8 cellular contexts compared by ENCODE assay signal in genomic region chr2:53786371-53787254, GRCh38. TPM values are rescaled to one million over a fixed set of nuclear protein-coding genes. Genes with fewer than 3 reads are reported as not detected.
DNase-seq lines count a peak whose midpoint lies in the region; ATAC-seq lines count a peak whose summit lies in the region.

Gene ASB3, minus strand, starts transcription at chr2:53786953. Its CDS starts 21,381 bp downstream, at chr2:53765572.
Gene ERLEC1, plus strand, starts transcription at chr2:53787044. Its CDS starts 167 bp downstream, at chr2:53787211.

- CTCF ChIA-PET in activated CD8-positive, alpha-beta memory T cell treated with anti-CD3 and anti-CD28 coated beads, Interleukin-2, amount 10 ng/mL, durations not matched to agents 7 days and 5 days (lab: Charles Lee): interaction anchor here (1.8 to 2.8 kb wide), 3 partner anchors 10 to 19 kb away, joined by 3 to 16 read pairs (median 5); partner anchors contain the start of gene CHAC2

- no peak within 1 kb of the TSS for H4K8ac ChIP-seq in mesendoderm (ENCODE audit: low read depth, low read length)

- peak within 1 kb of the TSS; percentile 41 for H3K4ac ChIP-seq in mesendoderm (ENCODE audit: low read depth, low read length)

- peaks cover 16% of the 10 kb centered on the region for H3K4me1 ChIP-seq in endocrine pancreas (ENCODE audit: control insufficient read depth, insufficient read depth, low read length)
- no peaks in the 10 kb centered on the region for H3K4me1 ChIP-seq in mesendoderm (ENCODE audit: control insufficient read depth, low read depth, low read length)

- H3K4me1 Mint-ChIP-seq in activated CD8-positive, alpha-beta memory T cell treated with anti-CD3 and anti-CD28 coated beads, Interleukin-2, amount 10 ng/mL, durations not matched to agents 7 days and 5 days: peaks cover 47% of the 10 kb centered on the region

- H3K27ac ChIP-seq in mesendoderm (ENCODE audit: low read depth, low read length): peak within 1 kb of the TSS; percentile 79

- no peaks in the 10 kb centered on the region for H3K9me3 Mint-ChIP-seq in activated CD8-positive, alpha-beta memory T cell treated with anti-CD3 and anti-CD28 coated beads, Interleukin-2, amount 10 ng/mL, durations not matched to agents 7 days and 5 days (ENCODE audit: low read depth)

- H2AK5ac ChIP-seq in mesendoderm (ENCODE audit: low read length): no peak within 1 kb of the TSS

- H3K4me2 ChIP-seq in mesendoderm (ENCODE audit: low read length): peak within 1 kb of the TSS; percentile 92

- H3K9me3 ChIP-seq in endocrine pancreas (ENCODE audit: control insufficient read depth, low read length): no peaks in the 10 kb centered on the region

- ATAC-seq in GM21367 (IDR thresholded peaks at IDR 0.05; ENCODE audit: unreplicated experiment): peak; percentile 92
- ATAC-seq in activated CD8-positive, alpha-beta memory T cell treated with anti-CD3 and anti-CD28 coated beads, Interleukin-2, amount 10 ng/mL, durations not matched to agents 7 days and 5 days: peak; percentile 94

- H3K79me1 ChIP-seq in mesendoderm (ENCODE audit: low read length): peaks cover 12% of the 10 kb centered on the region

- H3K27me3 ChIP-seq in endocrine pancreas (ENCODE audit: control insufficient read depth, insufficient read depth, low read length): no peaks in the 10 kb centered on the region
- no peaks in the 10 kb centered on the region for H3K27me3 ChIP-seq in mesendoderm (ENCODE audit: insufficient read depth, low read length, poor library complexity)

- peaks cover 17% of the 10 kb centered on the region for H3K36me3 Mint-ChIP-seq in activated CD8-positive, alpha-beta memory T cell treated with anti-CD3 and anti-CD28 coated beads, Interleukin-2, amount 10 ng/mL, durations not matched to agents 7 days and 5 days

- H3K27ac Mint-ChIP-seq in activated CD8-positive, alpha-beta memory T cell treated with anti-CD3 and anti-CD28 coated beads, Interleukin-2, amount 10 ng/mL, durations not matched to agents 7 days and 5 days: peak within 1 kb of the TSS; percentile 94

- peak within 1 kb of the TSS; percentile 99 for H3K4me3 ChIP-seq in endocrine pancreas (ENCODE audit: control insufficient read depth, insufficient read depth, low read length)
- peak within 1 kb of the TSS; percentile 94 for H3K4me3 ChIP-seq in mesendoderm (ENCODE audit: low read length)

- peak; percentile 54 for DNase-seq in COLO829 (ENCODE audit: low spot score)
- peak; percentile 92 for DNase-seq in HT1080 (ENCODE audit: low read depth)
- DNase-seq in NOMO-1 treated with dmso at 0.1 percent for 144 hours (lab: John Stamatoyannopoulos, UW; ENCODE audit: unreplicated experiment): peak; percentile 83
- DNase-seq in activated CD8-positive, alpha-beta memory T cell treated with anti-CD3 and anti-CD28 coated beads, Interleukin-2, amount 10 ng/mL, durations not matched to agents 7 days and 5 days: peak; percentile 96
- peak; percentile 97 for DNase-seq in mesendoderm
- DNase-seq in stimulated activated CD8-positive, alpha-beta memory T cell treated with anti-CD3 and anti-CD28 coated beads, Interleukin-15, amount 100 ng/mL, for 1 hour (ENCODE audit: low read depth): peak; percentile 78

- H2BK120ac ChIP-seq in mesendoderm (ENCODE audit: low read depth, low read length): no peak within 1 kb of the TSS

- H2BK15ac ChIP-seq in mesendoderm (replicated peaks; ENCODE audit: low read depth): no peak within 1 kb of the TSS

- no peaks in the 10 kb centered on the region for H3K36me3 ChIP-seq in endocrine pancreas (ENCODE audit: control insufficient read depth, insufficient read depth, low read length)
- no peaks in the 10 kb centered on the region for H3K36me3 ChIP-seq in mesendoderm (ENCODE audit: control insufficient read depth, insufficient read depth, low read length)

- peaks cover 41% of the 10 kb centered on the region for H3K79me2 ChIP-seq in mesendoderm (ENCODE audit: control insufficient read depth, insufficient read depth, low read length)

- no CpG with 5 or more reads among the region's 76 CpGs for WGBS in mesendoderm (ENCODE audit: extremely low coverage, insufficient coverage, low lambda C conversion rate)

- H3K18ac ChIP-seq in mesendoderm (ENCODE audit: low read length): peak within 1 kb of the TSS; percentile 45

- peak within 1 kb of the TSS; percentile 100 for H3K4me3 Mint-ChIP-seq in activated CD8-positive, alpha-beta memory T cell treated with anti-CD3 and anti-CD28 coated beads, Interleukin-2, amount 10 ng/mL, durations not matched to agents 7 days and 5 days

- peak within 1 kb of the TSS; percentile 79 for H2BK5ac ChIP-seq in mesendoderm (ENCODE audit: low read length)

- H3K23ac ChIP-seq in mesendoderm (ENCODE audit: low read length): no peak within 1 kb of the TSS

- H4K5ac ChIP-seq in mesendoderm (ENCODE audit: low read length): no peak within 1 kb of the TSS

- H3K27me3 Mint-ChIP-seq in activated CD8-positive, alpha-beta memory T cell treated with anti-CD3 and anti-CD28 coated beads, Interleukin-2, amount 10 ng/mL, durations not matched to agents 7 days and 5 days: no peaks in the 10 kb centered on the region

- H3K56ac ChIP-seq in mesendoderm (ENCODE audit: low read length): peak within 1 kb of the TSS; percentile 99

- H3K9ac ChIP-seq in endocrine pancreas (ENCODE audit: control insufficient read depth, insufficient read depth, low read length) (peak within 1 kb of the TSS; percentile 80), mesendoderm (ENCODE audit: low read length) (peak within 1 kb of the TSS; percentile 91)

RNA-seq across cellular contexts. Expression of gene ASB3, which starts in this region (rescaled TPM):
- 16.0 and 16.4 TPM in 2 replicates for total RNA-seq in HT1080 (2014; rRNA removed; shearing (Covaris generic))
- polyA plus RNA-seq in HT1080 (2015; cell fraction: cytosol; rRNA removed): 10.5 and 14.4 TPM in 2 replicates
- polyA plus RNA-seq in HT1080 (2015; cell fraction: nucleus; rRNA removed): 31.4 and 32.9 TPM in 2 replicates
- 10 to 100 TPM; 27.6 to 30.1 TPM for total RNA-seq in activated CD8-positive, alpha-beta memory T cell treated with anti-CD3 and anti-CD28 coated beads, Interleukin-2, amount 10 ng/mL, durations not matched to agents 7 days and 5 days
- 20.5 TPM for polyA plus RNA-seq in mesendoderm (2013, experiment 1 of 2)
- polyA plus RNA-seq in mesendoderm (2013, experiment 2 of 2): 19.6 TPM

RNA-seq across cellular contexts. Expression of gene ERLEC1, which starts in this region (rescaled TPM):
- 55.0 and 70.2 TPM in 2 replicates for total RNA-seq in HT1080 (2014; rRNA removed; shearing (Covaris generic))
- 88.1 and 92.3 TPM in 2 replicates for polyA plus RNA-seq in HT1080 (2015; cell fraction: cytosol; rRNA removed)
- 43.6 and 51.2 TPM in 2 replicates for polyA plus RNA-seq in HT1080 (2015; cell fraction: nucleus; rRNA removed)
- total RNA-seq in activated CD8-positive, alpha-beta memory T cell treated with anti-CD3 and anti-CD28 coated beads, Interleukin-2, amount 10 ng/mL, durations not matched to agents 7 days and 5 days: 10 to 100 TPM; 21.6 to 30.8 TPM
- polyA plus RNA-seq in mesendoderm (2013, experiment 1 of 2): 25.1 TPM
- 25.3 TPM for polyA plus RNA-seq in mesendoderm (2013, experiment 2 of 2)

Comparison
In these comparisons a context has a peak if more than half of its experiments do, and no peak if none do; other contexts are left out.
1. Peak in every context shown above with its lines: DNase-seq, ATAC-seq, H3K4me3 ChIP-seq and H3K27ac ChIP-seq.